ENCODE assay signal across 12 cellular contexts in the genomic region with DNA sequence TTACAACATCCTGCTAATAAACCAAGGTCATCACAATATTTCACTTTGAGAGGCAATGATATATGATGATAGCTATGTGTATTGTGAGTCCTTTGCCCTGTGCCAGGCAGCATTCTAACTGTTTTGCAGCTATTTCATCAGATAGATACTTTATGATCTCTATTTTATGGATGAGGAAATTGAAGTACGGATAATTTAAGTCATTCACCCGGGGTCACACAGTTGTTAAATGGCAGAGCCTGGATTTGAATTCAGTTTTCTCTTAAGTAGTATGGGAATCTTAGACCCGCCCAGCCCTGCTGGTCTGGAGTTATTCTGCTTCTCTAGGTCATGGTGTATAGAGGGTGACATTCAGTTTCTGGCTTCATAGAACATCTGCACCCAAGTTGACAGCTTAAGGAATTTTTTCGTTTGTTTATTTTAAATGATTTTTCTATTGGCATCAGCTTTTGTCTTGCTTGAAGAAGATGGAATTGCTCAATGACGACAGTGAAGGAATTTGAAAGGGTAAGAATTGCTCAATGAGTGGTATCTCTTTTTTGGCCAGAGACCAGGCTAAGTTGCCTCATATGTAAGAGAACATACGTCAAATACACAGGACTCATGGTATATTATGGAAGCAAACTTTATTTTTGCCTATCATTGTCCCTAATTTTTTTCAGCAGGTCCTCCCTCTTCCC. TPM values are rescaled to one million over a fixed set of nuclear protein-coding genes. Genes with fewer than 3 reads are reported as not detected.
DNase-seq lines count a peak whose midpoint lies in the region; FAIRE-seq and TF ChIP-seq lines count a peak whose summit lies in the region.
"Had no signal": no experiment of that assay in that cellular context is flagged by ENCODE, and none has a peak within 500 bp of the region (broad histone marks: within the 10 kb centered on the region; RNA-seq: fewer than 3 reads in every experiment).

No MANE protein-coding gene starts in this region.

- H2BK15ac ChIP-seq in H9 (ENCODE audit: low read depth, low read length) = no peak overlapping the region

- H3K14ac ChIP-seq in H9 (ENCODE audit: insufficient read depth, low read length) = no peak overlapping the region

- intact Hi-C loops in posterior cingulate gyrus (cut with DNase I) = no loop called here

- H3K36me3 Mint-ChIP-seq in H9 (ENCODE audit: insufficient read depth in 1 of 3, low read depth in 3 of 3) = peaks cover 0 to 6% (median 2%) of the 10 kb centered on the region in 3 experiments; a peak in 3 of 7 replicates
- H3K36me3 Mint-ChIP-seq in activated naive CD8-positive, alpha-beta T cell treated with anti-CD3 and anti-CD28 coated beads for 36 hours = no peaks in the 10 kb centered on the region
- H3K36me3 Mint-ChIP-seq: activated naive CD4-positive, alpha-beta T cell treated with anti-CD3 and anti-CD28 coated beads, Interleukin-2, amount 10 ng/mL, durations not matched to agents 7 days and 5 days had no signal

- H3K4me1 ChIP-seq in fibroblast of lung (ENCODE audit: control insufficient read depth, extremely low read depth, insufficient read depth, low read length) (peaks cover 2% of the 10 kb centered on the region), small intestine (ENCODE audit: control insufficient read depth in 2 of 2, insufficient read depth in 1 of 2, low read depth in 1 of 2, low read length in 1 of 2) (peaks cover 0 to 4% of the 10 kb centered on the region in 2 donors), H9 (ENCODE audit: insufficient read depth, low read length) (no peaks in the 10 kb centered on the region)
- H3K4me1 ChIP-seq: foreskin keratinocyte had no signal

- no peak overlapping the region for H3K27ac Mint-ChIP-seq in H9
- no peak overlapping the region for H3K27ac Mint-ChIP-seq in activated naive CD8-positive, alpha-beta T cell treated with anti-CD3 and anti-CD28 coated beads for 36 hours
- H3K27ac Mint-ChIP-seq: activated naive CD4-positive, alpha-beta T cell treated with anti-CD3 and anti-CD28 coated beads, Interleukin-2, amount 10 ng/mL, durations not matched to agents 7 days and 5 days had no signal

- FAIRE-seq in small intestine (lab: Jason Lieb, UNC) = no peak

- H3K4ac ChIP-seq in H9 (ENCODE audit: low read depth, low read length) = no peak overlapping the region

- no peak overlapping the region for H4K8ac ChIP-seq in H9 (replicated peaks; ENCODE audit: insufficient read length, low read depth, low read length)

- TF ChIP-seq CTCF in fibroblast of lung (conservative IDR thresholded peaks at IDR 0.05 in 1 of 2, IDR thresholded peaks at IDR 0.05 in 1 of 2; ENCODE audit: low read depth in 1 of 2, low read length in 2 of 2) (no peak), H9 (conservative IDR thresholded peaks at IDR 0.05) (no peak)

- peaks cover 11 to 13% of the 10 kb centered on the region in 2 experiments for H3K4me1 Mint-ChIP-seq in H9
- peaks cover 3% of the 10 kb centered on the region for H3K4me1 Mint-ChIP-seq in activated naive CD8-positive, alpha-beta T cell treated with anti-CD3 and anti-CD28 coated beads for 36 hours
- H3K4me1 Mint-ChIP-seq: activated naive CD4-positive, alpha-beta T cell treated with anti-CD3 and anti-CD28 coated beads, Interleukin-2, amount 10 ng/mL, durations not matched to agents 7 days and 5 days had no signal

- no peak overlapping the region for H4K91ac ChIP-seq in H9 (ENCODE audit: insufficient read length, low read depth, low read length)

- no peak overlapping the region for H2BK12ac ChIP-seq in H9 (ENCODE audit: insufficient read length, low read depth, low read length)

- H3K4me3 ChIP-seq in fibroblast of lung (replicated peaks in 1 of 4; ENCODE audit: control extremely low read depth in 1 of 4, insufficient read depth in 1 of 4, low read depth in 3 of 4, low read length in 4 of 4) (no peak overlapping the region), small intestine (ENCODE audit: low read depth in 1 of 2, low read length in 2 of 2) (no peak overlapping the region)
- H3K4me3 ChIP-seq: coronary artery had no signal

- no peak overlapping the region for H3K23ac ChIP-seq in H9 (ENCODE audit: insufficient read length, low read depth, low read length)

- peaks cover 4% of the 10 kb centered on the region for H3K27me3 Mint-ChIP-seq in H9 (ENCODE audit: low read depth)
- peaks cover 16% of the 10 kb centered on the region for H3K27me3 Mint-ChIP-seq in activated naive CD8-positive, alpha-beta T cell treated with anti-CD3 and anti-CD28 coated beads for 36 hours

- H2AK5ac ChIP-seq in H9 (ENCODE audit: insufficient read length, low read length) = no peak overlapping the region

- H3K18ac ChIP-seq in H9 (ENCODE audit: insufficient read length, low read depth, low read length) = no peak overlapping the region

- no peak overlapping the region for H3T11ph ChIP-seq in H9 (ENCODE audit: low read length)

- no peak overlapping the region for H3K4me2 ChIP-seq in fibroblast of lung (ENCODE audit: extremely low read depth, insufficient read depth, low read length)
- no peak overlapping the region for H3K4me2 ChIP-seq in H9 (ENCODE audit: insufficient read depth, insufficient read length, low read length)

- H2BK5ac ChIP-seq in H9 (ENCODE audit: insufficient read length, low read length) = no peak overlapping the region

- H3K79me2 ChIP-seq in fibroblast of lung (ENCODE audit: control insufficient read depth, insufficient read depth, low read length) = no peaks in the 10 kb centered on the region
- no peaks in the 10 kb centered on the region for H3K79me2 ChIP-seq in H9 (ENCODE audit: insufficient read depth, low read length)

- no peak overlapping the region for H3K4me3 Mint-ChIP-seq in H9
- H3K4me3 Mint-ChIP-seq in activated naive CD8-positive, alpha-beta T cell treated with anti-CD3 and anti-CD28 coated beads for 36 hours = no peak overlapping the region
- H3K4me3 Mint-ChIP-seq: activated naive CD4-positive, alpha-beta T cell treated with anti-CD3 and anti-CD28 coated beads, Interleukin-2, amount 10 ng/mL, durations not matched to agents 7 days and 5 days had no signal

- H3K9ac ChIP-seq in fibroblast of lung (ENCODE audit: insufficient read depth, low read length) = no peak overlapping the region
- no peak overlapping the region for H3K9ac ChIP-seq in H9 (ENCODE audit: extremely low read depth, insufficient read length, low read length)

- 22 to 58% (median 47%) methylated on average over 6 of the region's 6 CpGs for WGBS in small intestine, 3 donors
- no CpG with 5 or more reads among the region's 6 CpGs for WGBS in H9 (ENCODE audit: extremely low coverage, insufficient read length, low lambda C conversion rate)

- no peaks in the 10 kb centered on the region for H3K27me3 ChIP-seq in fibroblast of lung (ENCODE audit: control insufficient read depth, insufficient read depth, low read length)
- no peaks in the 10 kb centered on the region for H3K27me3 ChIP-seq in small intestine (ENCODE audit: control insufficient read depth in 2 of 2, insufficient read depth in 2 of 2, low read length in 2 of 2)
- no peaks in the 10 kb centered on the region for H3K27me3 ChIP-seq in H9 (ENCODE audit: insufficient read depth, low read length)
- H3K27me3 ChIP-seq: foreskin keratinocyte had no signal

- no peaks in the 10 kb centered on the region for H3K9me3 ChIP-seq in fibroblast of lung (ENCODE audit: control insufficient read depth, insufficient read depth, low read depth, low read length)
- no peaks in the 10 kb centered on the region for H3K9me3 ChIP-seq in small intestine (ENCODE audit: control insufficient read depth, low read depth)
- no peaks in the 10 kb centered on the region for H3K9me3 ChIP-seq in H9 (ENCODE audit: control insufficient read depth, low read depth, low read length)

- no peaks in the 10 kb centered on the region for H3K36me3 ChIP-seq in fibroblast of lung (ENCODE audit: control insufficient read depth, insufficient read depth, low read length)
- no peaks in the 10 kb centered on the region for H3K36me3 ChIP-seq in small intestine (ENCODE audit: control insufficient read depth in 2 of 2, insufficient read depth in 2 of 2, low read length in 2 of 2)

- H3K9me3 Mint-ChIP-seq in H9 = peaks cover 0 to 2% of the 10 kb centered on the region in 2 experiments; a peak in 2 of 5 replicates
- no peaks in the 10 kb centered on the region for H3K9me3 Mint-ChIP-seq in activated naive CD8-positive, alpha-beta T cell treated with anti-CD3 and anti-CD28 coated beads for 36 hours
- H3K9me3 Mint-ChIP-seq: activated naive CD4-positive, alpha-beta T cell treated with anti-CD3 and anti-CD28 coated beads, Interleukin-2, amount 10 ng/mL, durations not matched to agents 7 days and 5 days had no signal

- DNase-seq in ELR (ENCODE audit: low read depth) (peak; percentile 46), RPMI7951 (ENCODE audit: low read depth) (peak; percentile 18), fibroblast of lung (ENCODE audit: low read depth in 2 of 2) (peak; percentile 22 to 98), small intestine (peak; percentile 77), H9 (no peak), posterior cingulate gyrus (no peak), ecto neural progenitor cell (ENCODE audit: low spot score) (no peak)
- no peak for DNase-seq in activated naive CD8-positive, alpha-beta T cell treated with anti-CD3 and anti-CD28 coated beads for 36 hours
- DNase-seq: activated naive CD4-positive, alpha-beta T cell treated with anti-CD3 and anti-CD28 coated beads, Interleukin-2, amount 10 ng/mL, durations not matched to agents 7 days and 5 days; foreskin keratinocyte; SHP77 treated with DMSO at 0.1 percent for 48 hours had no signal

- no peak overlapping the region for H3K27ac ChIP-seq in fibroblast of lung (ENCODE audit: insufficient read depth, low read length)
- H3K27ac ChIP-seq in small intestine (ENCODE audit: low read depth in 1 of 2, low read length in 1 of 2) = no peak overlapping the region
- H3K27ac ChIP-seq in H9 (ENCODE audit: insufficient read length, low read depth, low read length) = no peak overlapping the region
- H3K27ac ChIP-seq: coronary artery, foreskin keratinocyte had no signal

- H3K23me2 ChIP-seq in H9 (ENCODE audit: insufficient read length, low read depth, low read length, poor library complexity, severe bottlenecking) = no peaks in the 10 kb centered on the region

- no peak overlapping the region for H2BK120ac ChIP-seq in H9 (ENCODE audit: low read depth, low read length, poor library complexity, severe bottlenecking)

- H2BK20ac ChIP-seq in H9 (ENCODE audit: low read depth, low read length, poor library complexity, severe bottlenecking) = no peak overlapping the region

- no peak overlapping the region for H3K56ac ChIP-seq in H9 (ENCODE audit: insufficient read length, low read depth, low read length)

- H2AFZ ChIP-seq in fibroblast of lung (ENCODE audit: low read length) (no peak overlapping the region), H9 (ENCODE audit: low read length) (no peak overlapping the region)

- no peaks in the 10 kb centered on the region for H4K20me1 ChIP-seq in fibroblast of lung (ENCODE audit: control insufficient read depth, extremely low read depth, insufficient read depth, low read length)
- no peaks in the 10 kb centered on the region for H4K20me1 ChIP-seq in H9 (ENCODE audit: control insufficient read depth, insufficient read depth, insufficient read length)

- H4K5ac ChIP-seq in H9 (ENCODE audit: insufficient read length, low read depth, low read length) = no peak overlapping the region

- no peaks in the 10 kb centered on the region for H3K79me1 ChIP-seq in H9 (ENCODE audit: insufficient read depth, low read depth, low read length, poor library complexity, severe bottlenecking)

RNA-seq across cellular contexts. Expression of a gene that starts 1.0 kb away (rescaled TPM):
- 23.2 and 42.0 TPM in 2 replicates for total RNA-seq in RPMI7951 (2014; rRNA removed; shearing (Covaris generic))
- total RNA-seq in fibroblast of lung = 2.8 and 6.2 TPM in 2 replicates
- polyA plus RNA-seq in fibroblast of lung = 0.54 and 6.3 TPM in 2 replicates
- polyA plus RNA-seq in fibroblast of lung (2012) = 0.46 and 5.7 TPM in 2 replicates
- polyA minus RNA-seq in fibroblast of lung (ENCODE audit: low replicate concordance) = 1.0 and 2.6 TPM in 2 replicates
- polyA plus RNA-seq in small intestine = 10 to 100 TPM in 1 of 3 donors, 1 to 10 TPM in 2; 5.6 to 14.0 (median 6.8) TPM
- 4.1 and 5.6 TPM in 2 replicates for total RNA-seq in H9 (2021)
- 1 to 10 TPM; 6.0 to 6.9 TPM for total RNA-seq in activated naive CD8-positive, alpha-beta T cell treated with anti-CD3 and anti-CD28 coated beads for 36 hours

RNA-seq across cellular contexts. Expression of a gene that starts 7.8 kb away (rescaled TPM):
- total RNA-seq in RPMI7951 (2014; rRNA removed; shearing (Covaris generic)) = 41.4 and 59.2 TPM in 2 replicates
- 15.4 and 21.8 TPM in 2 replicates for total RNA-seq in fibroblast of lung
- polyA plus RNA-seq in fibroblast of lung = 56.1 and 77.9 TPM in 2 replicates
- polyA plus RNA-seq in fibroblast of lung (2012) = 82.1 and 83.1 TPM in 2 replicates
- polyA minus RNA-seq in fibroblast of lung (ENCODE audit: low replicate concordance) = 60.8 and 70.3 TPM in 2 replicates
- 10 to 100 TPM; 27.0 to 41.9 (median 33.8) TPM for polyA plus RNA-seq in small intestine
- total RNA-seq in H9 (2021) = 47.0 and 47.4 TPM in 2 replicates
- 10 to 100 TPM; 51.1 to 56.9 TPM for total RNA-seq in activated naive CD8-positive, alpha-beta T cell treated with anti-CD3 and anti-CD28 coated beads for 36 hours

Comparison
In these comparisons a context has a peak if more than half of its experiments do, and no peak if none do; other contexts are left out.
1. DNase-seq: peak in ELR (single experiment), RPMI7951 (single experiment), fibroblast of lung (2 of 2) and small intestine (single experiment); none in H9 (single experiment), posterior cingulate gyrus (0 of 10), ecto neural progenitor cell (single experiment) and activated naive CD8-positive, alpha-beta T cell treated with anti-CD3 and anti-CD28 coated beads for 36 hours (single experiment).